Comparison of ENCODE assay signal across 8 cellular contexts in genomic region chr12:11581179-11581755, GRCh38.
DNase-seq lines count a peak whose midpoint lies in the region; ATAC-seq and TF ChIP-seq lines count a peak whose summit lies in the region.

No MANE protein-coding gene starts in this region.

- ATAC-seq in memory B cell (ENCODE audit: low read depth) = no peak
- no peak for ATAC-seq in HG02852 (IDR thresholded peaks at IDR 0.05; ENCODE audit: unreplicated experiment)

- H3K4me3 Mint-ChIP-seq in activated CD4-positive, alpha-beta T cell treated with anti-CD3 and anti-CD28 coated beads, Interleukin-2, amount 10 ng/mL, durations not matched to agents 7 days and 5 days = no peak overlapping the region
- H3K4me3 Mint-ChIP-seq in memory B cell = no peak overlapping the region

- no peaks in the 10 kb centered on the region for H3K36me3 ChIP-seq in H7 (replicated peaks; ENCODE audit: control insufficient read depth, insufficient read depth, low read length)

- peaks cover 2% of the 10 kb centered on the region for H3K27me3 Mint-ChIP-seq in activated CD4-positive, alpha-beta T cell treated with anti-CD3 and anti-CD28 coated beads, Interleukin-2, amount 10 ng/mL, durations not matched to agents 7 days and 5 days
- H3K27me3 Mint-ChIP-seq in memory B cell = no peaks in the 10 kb centered on the region

- H3K36me3 Mint-ChIP-seq in activated CD4-positive, alpha-beta T cell treated with anti-CD3 and anti-CD28 coated beads, Interleukin-2, amount 10 ng/mL, durations not matched to agents 7 days and 5 days (ENCODE audit: low read depth) = no peaks in the 10 kb centered on the region
- H3K36me3 Mint-ChIP-seq in memory B cell = no peaks in the 10 kb centered on the region

- POLR2A ChIA-PET in activated CD4-positive, alpha-beta T cell treated with anti-CD3 and anti-CD28 coated beads, Interleukin-2, amount 10 ng/mL, durations not matched to agents 7 days and 5 days (lab: Charles Lee) = interaction anchor here (0.6 kb wide), 1 partner anchor 575 kb away, joined by 5 read pairs; no protein-coding TSS in a partner anchor

- peaks cover 11% of the 10 kb centered on the region for H3K4me1 Mint-ChIP-seq in activated CD4-positive, alpha-beta T cell treated with anti-CD3 and anti-CD28 coated beads, Interleukin-2, amount 10 ng/mL, durations not matched to agents 7 days and 5 days
- peaks cover 10% of the 10 kb centered on the region for H3K4me1 Mint-ChIP-seq in memory B cell

- H3K9me3 Mint-ChIP-seq in activated CD4-positive, alpha-beta T cell treated with anti-CD3 and anti-CD28 coated beads, Interleukin-2, amount 10 ng/mL, durations not matched to agents 7 days and 5 days = no peaks in the 10 kb centered on the region
- no peaks in the 10 kb centered on the region for H3K9me3 Mint-ChIP-seq in memory B cell

- H3K27ac Mint-ChIP-seq in activated CD4-positive, alpha-beta T cell treated with anti-CD3 and anti-CD28 coated beads, Interleukin-2, amount 10 ng/mL, durations not matched to agents 7 days and 5 days = no peak overlapping the region
- H3K27ac Mint-ChIP-seq in memory B cell = no peak overlapping the region

- CTCF ChIA-PET in activated CD4-positive, alpha-beta T cell treated with anti-CD3 and anti-CD28 coated beads, Interleukin-2, amount 10 ng/mL, durations not matched to agents 7 days and 5 days (lab: Charles Lee) = interaction anchor here (0.6 to 3.7 kb wide), 8 partner anchors 35 to 457 kb away, joined by 3 to 26 read pairs (median 4); no protein-coding TSS in a partner anchor

- peak; percentile 39 for DNase-seq in AG09309 (ENCODE audit: low read depth)
- peak; percentile 52 for DNase-seq in H7
- peak; percentile 39 for DNase-seq in NCI-H446 treated with DMSO at 0.1 percent for 48 hours (lab: John Stamatoyannopoulos, UW)
- DNase-seq in activated CD4-positive, alpha-beta T cell treated with anti-CD3 and anti-CD28 coated beads, Interleukin-2, amount 10 ng/mL, durations not matched to agents 7 days and 5 days = peak; percentile 81
- DNase-seq in dermis microvascular lymphatic vessel endothelial cell (ENCODE audit: low read depth in 2 of 2) = peak; percentile 48 to 79
- DNase-seq in memory B cell (ENCODE audit: low spot score in 2 of 2) = peak; percentile 59 to 72
- DNase-seq in stimulated activated CD8-positive, alpha-beta memory T cell treated with anti-CD3 and anti-CD28 coated beads, Interleukin-4, amount 100 ng/mL, for 1 hour (ENCODE audit: low read depth in 2 of 2, low spot score in 1 of 2) = peak; percentile 51 to 52

- peak; percentile 42 for TF ChIP-seq CTCF in AG09309 (IDR thresholded peaks at IDR 0.05; ENCODE audit: control insufficient read depth, insufficient read depth, low read depth, low read length, missing control alignments)

- H3K4me3 ChIP-seq in AG09309 (ENCODE audit: control insufficient read depth, low read depth, low read length) (no peak overlapping the region), H7 (ENCODE audit: insufficient read depth, low read depth, low read length) (no peak overlapping the region)

- no peaks in the 10 kb centered on the region for H3K27me3 ChIP-seq in H7 (ENCODE audit: control insufficient read depth, insufficient read depth, low read length)
